33 cellular contexts compared by ENCODE assay signal in the genomic region with DNA sequence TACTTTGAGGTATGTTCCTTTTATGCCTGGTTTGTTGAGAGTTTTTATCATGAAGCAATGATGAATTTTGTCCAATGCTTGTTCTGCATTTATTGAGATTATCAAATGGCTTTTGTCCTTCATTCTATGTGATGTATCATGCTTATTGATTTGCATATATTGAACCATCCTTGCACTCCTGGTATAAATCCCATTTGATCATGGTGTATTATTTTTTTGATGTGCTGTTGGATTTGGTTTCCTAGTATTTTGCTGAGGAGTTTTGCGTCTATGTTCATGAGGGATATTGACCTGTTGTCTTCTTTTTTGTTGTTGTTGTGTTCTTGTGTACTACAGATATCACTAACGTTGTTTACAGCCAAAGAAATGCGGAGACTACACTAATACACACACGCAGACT. TPM values are rescaled to one million over a fixed set of nuclear protein-coding genes. Genes with fewer than 3 reads are reported as not detected.
"Had no signal": no experiment of that assay in that cellular context is flagged by ENCODE, and none has a peak within 500 bp of the region (broad histone marks: within the 10 kb centered on the region; RNA-seq: fewer than 3 reads in every experiment).

No MANE protein-coding gene starts in this region.

- H3K27me3 ChIP-seq: adrenal gland, body of pancreas, cardiac muscle cell, colonic mucosa, foreskin keratinocyte had no signal

- H3K36me3 Mint-ChIP-seq: activated CD8-positive, alpha-beta memory T cell treated with anti-CD3 and anti-CD28 coated beads, Interleukin-2, amount 10 ng/mL, durations not matched to agents 7 days and 5 days had no signal

- ATAC-seq: activated CD4-positive, alpha-beta T cell treated with anti-CD3 and anti-CD28 coated beads for 36 hours; activated CD8-positive, alpha-beta memory T cell treated with anti-CD3 and anti-CD28 coated beads, Interleukin-2, amount 10 ng/mL, durations not matched to agents 7 days and 5 days; activated CD8-positive, alpha-beta T cell treated with anti-CD3 and anti-CD28 coated beads, Interleukin-2, amount 10 ng/mL, durations not matched to agents 7 days and 5 days; activated naive CD8-positive, alpha-beta T cell treated with anti-CD3 and anti-CD28 coated beads, Interleukin-2, amount 50 U/mL, for 24 hours; body of pancreas; foreskin keratinocyte; gastrocnemius medialis; heart left ventricle had no signal

- H3K4me3 Mint-ChIP-seq: activated CD4-positive, alpha-beta memory T cell treated with anti-CD3 and anti-CD28 coated beads for 36 hours; activated CD4-positive, alpha-beta T cell treated with anti-CD3 and anti-CD28 coated beads for 36 hours; activated CD4-positive, alpha-beta T cell treated with anti-CD3 and anti-CD28 coated beads, Interleukin-2, amount 10 ng/mL, durations not matched to agents 24 days and 14 days; activated CD8-positive, alpha-beta memory T cell treated with anti-CD3 and anti-CD28 coated beads, Interleukin-2, amount 10 ng/mL, durations not matched to agents 7 days and 5 days; activated CD8-positive, alpha-beta T cell treated with anti-CD3 and anti-CD28 coated beads, Interleukin-2, amount 10 ng/mL, durations not matched to agents 7 days and 5 days; activated naive CD4-positive, alpha-beta T cell treated with anti-CD3 and anti-CD28 coated beads for 36 hours; activated naive CD4-positive, alpha-beta T cell treated with anti-CD3 and anti-CD28 coated beads, Interleukin-2, amount 50 U/mL, for 24 hours; activated naive CD8-positive, alpha-beta T cell treated with anti-CD3 and anti-CD28 coated beads for 36 hours; activated naive CD8-positive, alpha-beta T cell treated with anti-CD3 and anti-CD28 coated beads, Interleukin-2, amount 50 U/mL, for 24 hours; activated T-helper 1 cell treated with anti-CD3 and anti-CD28 coated beads, Interleukin-12 subunit alpha, Interleukin-12 subunit beta, Interleukin-2, Interleukin-4 antibody, amounts not matched to agents 30 ng/mL and 10 ng/mL and 1 ng/mL, durations not matched to agents 14 hours and 24 hours and 36 hours had no signal

- H3K4me3 ChIP-seq: adrenal gland, body of pancreas, cardiac muscle cell, colonic mucosa, esophagus muscularis mucosa, gastrocnemius medialis, heart left ventricle had no signal

- H3K36me3 ChIP-seq: adrenal gland, cardiac muscle cell, colonic mucosa, esophagus muscularis mucosa, gastrocnemius medialis, heart left ventricle had no signal

- H3K4me1 ChIP-seq: colonic mucosa, foreskin keratinocyte, gastrocnemius medialis had no signal

- DNase-seq: activated CD4-positive, alpha-beta memory T cell treated with anti-CD3 and anti-CD28 coated beads for 36 hours; activated CD4-positive, alpha-beta T cell treated with anti-CD3 and anti-CD28 coated beads for 36 hours; activated CD4-positive, alpha-beta T cell treated with anti-CD3 and anti-CD28 coated beads, Interleukin-2, amount 10 ng/mL, durations not matched to agents 24 days and 14 days; activated CD4-positive, CD25-positive, alpha-beta regulatory T cell; activated CD4-positive, CD25-positive, alpha-beta regulatory T cell treated with anti-CD3 and anti-CD28 coated beads, Interleukin-2, amount 50 U/mL, for 72 hours; activated CD8-positive, alpha-beta memory T cell treated with anti-CD3 and anti-CD28 coated beads, Interleukin-2, amount 10 ng/mL, durations not matched to agents 7 days and 5 days; activated CD8-positive, alpha-beta memory T cell treated with anti-CD3 and anti-CD28 coated beads, Interleukin-2, amount 50 U/mL, for 4 hours; activated CD8-positive, alpha-beta T cell treated with anti-CD3 and anti-CD28 coated beads, Interleukin-2, amount 10 ng/mL, durations not matched to agents 7 days and 5 days; activated effector memory CD4-positive, alpha-beta T cell treated with anti-CD3 and anti-CD28 coated beads, Interleukin-2, amount 50 U/mL, for 16 hours; activated naive CD4-positive, alpha-beta T cell treated with anti-CD3 and anti-CD28 coated beads for 36 hours; activated naive CD8-positive, alpha-beta T cell treated with anti-CD3 and anti-CD28 coated beads for 36 hours; activated naive CD8-positive, alpha-beta T cell treated with anti-CD3 and anti-CD28 coated beads, Interleukin-2, amount 50 U/mL, for 24 hours; activated T-cell treated with anti-CD3 and anti-CD28 coated beads, Interleukin-2, amount 50 U/mL, for 1 hour; activated T-cell treated with anti-CD3 and anti-CD28 coated beads, Interleukin-2, amount 50 U/mL, for 48 hours; adrenal gland; amygdala; aorta; body of pancreas; central memory CD4-positive, alpha-beta T cell; cerebellar nuclear complex; colonic mucosa; effector CD8-positive, alpha-beta T cell; erythroblast; foreskin keratinocyte; gastrocnemius medialis; glutamatergic neuron; heart left ventricle; T-helper 2 cell had no signal

- H3K27ac Mint-ChIP-seq: activated CD4-positive, alpha-beta memory T cell treated with anti-CD3 and anti-CD28 coated beads for 36 hours; activated CD4-positive, alpha-beta T cell treated with anti-CD3 and anti-CD28 coated beads for 36 hours; activated CD4-positive, alpha-beta T cell treated with anti-CD3 and anti-CD28 coated beads, Interleukin-2, amount 10 ng/mL, durations not matched to agents 24 days and 14 days; activated CD8-positive, alpha-beta memory T cell treated with anti-CD3 and anti-CD28 coated beads, Interleukin-2, amount 10 ng/mL, durations not matched to agents 7 days and 5 days; activated CD8-positive, alpha-beta T cell treated with anti-CD3 and anti-CD28 coated beads, Interleukin-2, amount 10 ng/mL, durations not matched to agents 7 days and 5 days; activated naive CD4-positive, alpha-beta T cell treated with anti-CD3 and anti-CD28 coated beads for 36 hours; activated naive CD4-positive, alpha-beta T cell treated with anti-CD3 and anti-CD28 coated beads, Interleukin-2, amount 50 U/mL, for 24 hours; activated naive CD8-positive, alpha-beta T cell treated with anti-CD3 and anti-CD28 coated beads for 36 hours; activated naive CD8-positive, alpha-beta T cell treated with anti-CD3 and anti-CD28 coated beads, Interleukin-2, amount 50 U/mL, for 24 hours; activated T-helper 1 cell treated with anti-CD3 and anti-CD28 coated beads, Interleukin-12 subunit alpha, Interleukin-12 subunit beta, Interleukin-2, Interleukin-4 antibody, amounts not matched to agents 30 ng/mL and 10 ng/mL and 1 ng/mL, durations not matched to agents 14 hours and 24 hours and 36 hours; activated T-helper 2 cell treated with anti-CD3 and anti-CD28 coated beads, Interferon-gamma antibody, Interleukin-2, Interleukin-4, amounts not matched to agents 10 μg/mL and 5 μg/mL and 100 μg/mL, durations not matched to agents 14 hours and 24 hours and 36 hours had no signal

- H3K27ac ChIP-seq: adrenal gland, body of pancreas, cardiac muscle cell, colonic mucosa, esophagus muscularis mucosa, foreskin keratinocyte, gastrocnemius medialis, heart left ventricle had no signal

- H3K4me1 Mint-ChIP-seq: activated CD4-positive, alpha-beta T cell treated with anti-CD3 and anti-CD28 coated beads for 36 hours; activated CD4-positive, alpha-beta T cell treated with anti-CD3 and anti-CD28 coated beads, Interleukin-2, amount 10 ng/mL, durations not matched to agents 24 days and 14 days; activated naive CD4-positive, alpha-beta T cell treated with anti-CD3 and anti-CD28 coated beads, Interleukin-2, amount 50 U/mL, for 24 hours; activated naive CD8-positive, alpha-beta T cell treated with anti-CD3 and anti-CD28 coated beads for 36 hours; activated naive CD8-positive, alpha-beta T cell treated with anti-CD3 and anti-CD28 coated beads, Interleukin-2, amount 50 U/mL, for 24 hours had no signal

- H3K9me3 ChIP-seq: colonic mucosa had no signal

RNA-seq across cellular contexts. Expression of a gene that starts 4.1 kb away (rescaled TPM):
- total RNA-seq: activated CD4-positive, alpha-beta T cell treated with anti-CD3 and anti-CD28 coated beads, Interleukin-2, amount 10 ng/mL, durations not matched to agents 24 days and 14 days; activated CD8-positive, alpha-beta T cell treated with anti-CD3 and anti-CD28 coated beads, Interleukin-2, amount 10 ng/mL, durations not matched to agents 7 days and 5 days had no signal
